ENCODE assay signal across 19 cellular contexts in genomic region chr11:119910650-119911049, GRCh38.
"Had no signal": no experiment of that assay in that cellular context is flagged by ENCODE, and none has a peak within 500 bp of the region (broad histone marks: within the 10 kb centered on the region; RNA-seq: fewer than 3 reads in every experiment).

No MANE protein-coding gene starts in this region.

- H3K9me3 Mint-ChIP-seq: central memory CD8-positive, alpha-beta T cell had no signal

- H3K4me3 ChIP-seq: esophagus squamous epithelium, gastroesophageal sphincter, right atrium auricular region, sigmoid colon, skin epidermis, testis, tibial nerve had no signal

- H3K4me1 ChIP-seq: gastroesophageal sphincter, right atrium auricular region, sigmoid colon, testis, tibial nerve had no signal

- H3K4me1 Mint-ChIP-seq: central memory CD8-positive, alpha-beta T cell; immature natural killer cell had no signal

- H3K27me3 ChIP-seq: right atrium auricular region, testis, tibial nerve had no signal

- H3K4me3 Mint-ChIP-seq: central memory CD8-positive, alpha-beta T cell; dendritic cell treated with granulocyte-macrophage colony-stimulating factor and Interleukin-4, amounts not matched to agents 40 ng/mL and 50 ng/mL, for 4 days; immature natural killer cell; naive B cell; nephron had no signal

- H3K9me3 ChIP-seq: neutrophil, right atrium auricular region, sigmoid colon, testis, tibial nerve had no signal

- ATAC-seq: gastroesophageal sphincter, left cardiac atrium had no signal

- H3K27ac ChIP-seq: esophagus squamous epithelium, gastroesophageal sphincter, neutrophil, right atrium auricular region, sigmoid colon, skin epidermis, testis, tibial nerve had no signal

- H3K27ac Mint-ChIP-seq: dendritic cell treated with granulocyte-macrophage colony-stimulating factor and Interleukin-4, amounts not matched to agents 40 ng/mL and 50 ng/mL, for 4 days; immature natural killer cell; naive B cell; nephron had no signal

- H3K36me3 Mint-ChIP-seq: immature natural killer cell had no signal

- DNase-seq: esophagus squamous epithelium; foreskin fibroblast; glutamatergic neuron; immature natural killer cell; left cardiac atrium; mesendoderm; naive B cell; sigmoid colon; stimulated activated CD4-positive, alpha-beta T cell treated with anti-CD3 and anti-CD28 coated beads, Interleukin-2, amount 100 ng/mL, for 48 hours; stimulated activated naive CD4-positive, alpha-beta T cell treated with Interleukin-2 at 50 U/mL for 16 hours; testis had no signal

- H3K36me3 ChIP-seq: gastroesophageal sphincter, neutrophil, right atrium auricular region, sigmoid colon, tibial nerve had no signal
